In the genomic region with DNA sequence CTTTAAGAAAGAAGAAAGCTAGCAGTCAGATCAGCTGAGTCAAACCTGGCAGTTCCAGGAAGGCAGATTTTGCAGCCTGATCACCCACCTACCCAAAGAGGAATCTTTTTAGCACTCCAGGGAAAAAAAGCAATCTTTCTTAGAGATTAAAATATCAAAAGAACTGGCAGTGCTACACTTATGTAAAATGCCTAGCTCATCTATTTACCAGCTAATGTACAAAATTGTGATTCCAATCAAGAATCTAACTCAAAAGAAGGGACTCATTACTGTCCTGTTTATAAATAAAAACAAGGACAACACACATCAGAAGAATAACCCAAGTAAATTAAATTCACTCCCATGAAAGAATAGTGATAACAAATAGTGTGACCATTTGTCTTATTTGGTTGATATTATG, we compare ENCODE assay signal across 28 cellular contexts.
"Had no signal": no experiment of that assay in that cellular context is flagged by ENCODE, and none has a peak within 500 bp of the region (broad histone marks: within the 10 kb centered on the region; RNA-seq: fewer than 3 reads in every experiment).

No MANE protein-coding gene starts in this region.

- H3K27me3 Mint-ChIP-seq: dendritic cell treated with granulocyte-macrophage colony-stimulating factor and Interleukin-4, amounts not matched to agents 40 ng/mL and 50 ng/mL, for 4 days; effector memory CD8-positive, alpha-beta T cell had no signal

- H3K27ac ChIP-seq: colonic mucosa, coronary artery, epithelial cell of prostate, esophagus muscularis mucosa, esophagus squamous epithelium, foreskin keratinocyte, gastrocnemius medialis, gastroesophageal sphincter, heart left ventricle, heart right ventricle had no signal

- H3K9me3 ChIP-seq: colonic mucosa, gastrocnemius medialis had no signal

- H3K4me1 ChIP-seq: colonic mucosa, foreskin keratinocyte, gastrocnemius medialis, heart left ventricle had no signal

- ATAC-seq: effector memory CD8-positive, alpha-beta T cell; esophagus mucosa; foreskin keratinocyte; gastrocnemius medialis; gastroesophageal sphincter; heart left ventricle; heart right ventricle had no signal

- DNase-seq: colonic mucosa; cortex of kidney; dermis blood vessel endothelial cell; dorsolateral prefrontal cortex; effector CD4-positive, alpha-beta T cell; effector CD8-positive, alpha-beta T cell; effector memory CD4-positive, alpha-beta T cell; effector memory CD8-positive, alpha-beta T cell; erythroblast; esophagus squamous epithelium; foreskin fibroblast; foreskin keratinocyte; foreskin melanocyte; gastrocnemius medialis; glutamatergic neuron; head of caudate nucleus; heart left ventricle; heart right ventricle had no signal

- FAIRE-seq: colon, endometrium, endothelial cell of umbilical vein, frontal cortex had no signal

- H3K27me3 ChIP-seq: colonic mucosa, dorsolateral prefrontal cortex, esophagus muscularis mucosa, esophagus squamous epithelium, foreskin keratinocyte, gastrocnemius medialis, gastroesophageal sphincter, heart left ventricle, heart right ventricle had no signal

- H3K27ac Mint-ChIP-seq: dendritic cell treated with granulocyte-macrophage colony-stimulating factor and Interleukin-4, amounts not matched to agents 40 ng/mL and 50 ng/mL, for 4 days; effector memory CD8-positive, alpha-beta T cell had no signal

- H3K4me3 ChIP-seq: colonic mucosa, coronary artery, dorsolateral prefrontal cortex, esophagus muscularis mucosa, esophagus squamous epithelium, gastrocnemius medialis, gastroesophageal sphincter, heart left ventricle, heart right ventricle had no signal

- H3K36me3 ChIP-seq: colonic mucosa, esophagus muscularis mucosa, esophagus squamous epithelium, gastrocnemius medialis, gastroesophageal sphincter, heart left ventricle, heart right ventricle had no signal

- H3K4me3 Mint-ChIP-seq: dendritic cell treated with granulocyte-macrophage colony-stimulating factor and Interleukin-4, amounts not matched to agents 40 ng/mL and 50 ng/mL, for 4 days; effector memory CD8-positive, alpha-beta T cell had no signal
